ENCODE assay signal across 17 cellular contexts in genomic region chr9:127277099-127277498, GRCh38. TPM values are rescaled to one million over a fixed set of nuclear protein-coding genes. Genes with fewer than 3 reads are reported as not detected.
DNase-seq lines count a peak whose midpoint lies in the region; ATAC-seq and TF ChIP-seq lines count a peak whose summit lies in the region.
"Had no signal": no experiment of that assay in that cellular context is flagged by ENCODE, and none has a peak within 500 bp of the region (broad histone marks: within the 10 kb centered on the region; RNA-seq: fewer than 3 reads in every experiment).

No MANE protein-coding gene starts in this region.

- no peak overlapping the region for H3K56ac ChIP-seq in H9 (ENCODE audit: insufficient read length, low read depth, low read length)

- peak; percentile 47 for ATAC-seq in HG03095 (IDR thresholded peaks at IDR 0.05; ENCODE audit: unreplicated experiment)
- peak; percentile 69 for ATAC-seq in stimulated activated memory B cell treated with anti-CD40 and anti-IgM and Interleukin-4, amounts not matched to agents 10 μg/mL and 1 μg/mL and 100 μg/mL, for 72 hours
- no peak for ATAC-seq in HG03354 (IDR thresholded peaks at IDR 0.05; ENCODE audit: poor library complexity, severe bottlenecking, unreplicated experiment)
- no peak for ATAC-seq in activated naive CD8-positive, alpha-beta T cell treated with anti-CD3 and anti-CD28 coated beads, Interleukin-2, amount 50 U/mL, for 24 hours
- ATAC-seq: WTC11 had no signal

- no peak overlapping the region for H2BK20ac ChIP-seq in H9 (ENCODE audit: low read depth, low read length, poor library complexity, severe bottlenecking)

- H2BK120ac ChIP-seq in H9 (ENCODE audit: low read depth, low read length, poor library complexity, severe bottlenecking), result no peak overlapping the region

- H3K4me1 Mint-ChIP-seq in stimulated activated memory B cell treated with anti-CD40 and anti-IgM and Interleukin-4, amounts not matched to agents 10 μg/mL and 1 μg/mL and 100 μg/mL, for 72 hours, result peaks cover 50% of the 10 kb centered on the region
- H3K4me1 Mint-ChIP-seq in activated naive CD8-positive, alpha-beta T cell treated with anti-CD3 and anti-CD28 coated beads, Interleukin-2, amount 50 U/mL, for 24 hours, result peaks cover 18% of the 10 kb centered on the region
- peaks cover 7 to 11% of the 10 kb centered on the region in 2 experiments; a peak in 3 of 4 replicates for H3K4me1 Mint-ChIP-seq in H9
- H3K4me1 Mint-ChIP-seq: endodermal cell had no signal

- no peak overlapping the region for H2AK5ac ChIP-seq in H9 (ENCODE audit: insufficient read length, low read length)

- H3K23ac ChIP-seq in H9 (ENCODE audit: insufficient read length, low read depth, low read length), result no peak overlapping the region

- H2BK5ac ChIP-seq in H9 (ENCODE audit: insufficient read length, low read length), result no peak overlapping the region

- WGBS in H9 (ENCODE audit: extremely low coverage, insufficient read length, low lambda C conversion rate), result no CpG with 5 or more reads among the region's 2 CpGs

- no peaks in the 10 kb centered on the region for H3K79me2 ChIP-seq in H9 (ENCODE audit: insufficient read depth, low read length)

- H3K9me3 ChIP-seq in H9 (ENCODE audit: control insufficient read depth, low read depth, low read length), result no peaks in the 10 kb centered on the region
- H3K9me3 ChIP-seq: SK-N-SH had no signal

- no peak overlapping the region for H3T11ph ChIP-seq in H9 (ENCODE audit: low read length)

- H3K27me3 ChIP-seq in H9 (ENCODE audit: insufficient read depth, low read length), result no peaks in the 10 kb centered on the region

- no peak overlapping the region for H2AFZ ChIP-seq in H9 (ENCODE audit: low read length)
- H2AFZ ChIP-seq: parathyroid adenoma had no signal

- H4K91ac ChIP-seq in H9 (ENCODE audit: insufficient read length, low read depth, low read length), result no peak overlapping the region

- H3K36me3 Mint-ChIP-seq in stimulated activated memory B cell treated with anti-CD40 and anti-IgM and Interleukin-4, amounts not matched to agents 10 μg/mL and 1 μg/mL and 100 μg/mL, for 72 hours, result peaks cover 27% of the 10 kb centered on the region
- H3K36me3 Mint-ChIP-seq in activated naive CD8-positive, alpha-beta T cell treated with anti-CD3 and anti-CD28 coated beads, Interleukin-2, amount 50 U/mL, for 24 hours (ENCODE audit: low read depth), result peaks cover 2% of the 10 kb centered on the region
- H3K36me3 Mint-ChIP-seq in H9 (ENCODE audit: insufficient read depth in 1 of 3, low read depth in 3 of 3), result peaks cover 0 to 4% (median 4%) of the 10 kb centered on the region in 3 experiments; a peak in 3 of 7 replicates

- H3K27ac ChIP-seq in angular gyrus (ENCODE audit: low read depth, low read length), result peak overlapping the region; percentile 72
- no peak overlapping the region for H3K27ac ChIP-seq in H9 (ENCODE audit: insufficient read length, low read depth, low read length)
- H3K27ac ChIP-seq: KMS-11, parathyroid adenoma had no signal

- H3K27ac Mint-ChIP-seq in stimulated activated memory B cell treated with anti-CD40 and anti-IgM and Interleukin-4, amounts not matched to agents 10 μg/mL and 1 μg/mL and 100 μg/mL, for 72 hours, result peak overlapping the region; percentile 75
- H3K27ac Mint-ChIP-seq in activated naive CD8-positive, alpha-beta T cell treated with anti-CD3 and anti-CD28 coated beads, Interleukin-2, amount 50 U/mL, for 24 hours, result no peak overlapping the region
- H3K27ac Mint-ChIP-seq in H9, result no peak overlapping the region
- H3K27ac Mint-ChIP-seq: activated naive CD4-positive, alpha-beta T cell treated with anti-CD3 and anti-CD28 coated beads, Interleukin-2, amount 50 U/mL, for 24 hours; endodermal cell; type B pancreatic cell; WTC11 had no signal

- H3K4me3 Mint-ChIP-seq in stimulated activated memory B cell treated with anti-CD40 and anti-IgM and Interleukin-4, amounts not matched to agents 10 μg/mL and 1 μg/mL and 100 μg/mL, for 72 hours, result no peak overlapping the region
- no peak overlapping the region for H3K4me3 Mint-ChIP-seq in activated naive CD8-positive, alpha-beta T cell treated with anti-CD3 and anti-CD28 coated beads, Interleukin-2, amount 50 U/mL, for 24 hours
- no peak overlapping the region for H3K4me3 Mint-ChIP-seq in H9
- H3K4me3 Mint-ChIP-seq: activated naive CD4-positive, alpha-beta T cell treated with anti-CD3 and anti-CD28 coated beads, Interleukin-2, amount 50 U/mL, for 24 hours; endodermal cell; type B pancreatic cell; WTC11 had no signal

- no peak overlapping the region for H3K14ac ChIP-seq in H9 (ENCODE audit: insufficient read depth, low read length)

- no peak overlapping the region for H3K9ac ChIP-seq in H9 (ENCODE audit: extremely low read depth, insufficient read length, low read length)
- H3K9ac ChIP-seq: KMS-11, parathyroid adenoma, SK-N-SH had no signal

- H3K4ac ChIP-seq in H9 (ENCODE audit: low read depth, low read length), result no peak overlapping the region

- H4K5ac ChIP-seq in H9 (ENCODE audit: insufficient read length, low read depth, low read length), result no peak overlapping the region

- peak; percentile 29 for DNase-seq in GM10266 (ENCODE audit: extremely low spot score)
- no peak for DNase-seq in DMS79 (lab: John Stamatoyannopoulos, UW)
- DNase-seq in activated naive CD8-positive, alpha-beta T cell treated with anti-CD3 and anti-CD28 coated beads, Interleukin-2, amount 50 U/mL, for 24 hours, result no peak
- no peak for DNase-seq in H9
- DNase-seq: DND-41, endodermal cell, NCI-H526 treated with DMSO at 0.1 percent for 48 hours, SK-N-SH had no signal

- no peak overlapping the region for H2BK12ac ChIP-seq in H9 (ENCODE audit: insufficient read length, low read depth, low read length)

- TF ChIP-seq CTCF in GM10266 (IDR thresholded peaks at IDR 0.05; ENCODE audit: control insufficient read depth, insufficient read depth, low read depth, missing control alignments) (no peak), H9 (conservative IDR thresholded peaks at IDR 0.05) (no peak)

- H3K79me1 ChIP-seq in H9 (ENCODE audit: insufficient read depth, low read depth, low read length, poor library complexity, severe bottlenecking), result no peaks in the 10 kb centered on the region

- peaks cover 4% of the 10 kb centered on the region for H3K9me3 Mint-ChIP-seq in stimulated activated memory B cell treated with anti-CD40 and anti-IgM and Interleukin-4, amounts not matched to agents 10 μg/mL and 1 μg/mL and 100 μg/mL, for 72 hours
- no peaks in the 10 kb centered on the region for H3K9me3 Mint-ChIP-seq in activated naive CD8-positive, alpha-beta T cell treated with anti-CD3 and anti-CD28 coated beads, Interleukin-2, amount 50 U/mL, for 24 hours
- H3K9me3 Mint-ChIP-seq in H9, result peaks cover 2% of the 10 kb centered on the region in 2 experiments; a peak in 2 of 5 replicates
- H3K9me3 Mint-ChIP-seq: activated naive CD4-positive, alpha-beta T cell treated with anti-CD3 and anti-CD28 coated beads, Interleukin-2, amount 50 U/mL, for 24 hours; endodermal cell had no signal

- H4K8ac ChIP-seq in H9 (replicated peaks; ENCODE audit: insufficient read length, low read depth, low read length), result no peak overlapping the region

- H3K4me2 ChIP-seq in H9 (ENCODE audit: insufficient read depth, insufficient read length, low read length), result no peak overlapping the region
- H3K4me2 ChIP-seq: KMS-11, SK-N-SH had no signal

- H4K20me1 ChIP-seq in H9 (ENCODE audit: control insufficient read depth, insufficient read depth, insufficient read length), result no peaks in the 10 kb centered on the region

- H3K18ac ChIP-seq in H9 (ENCODE audit: insufficient read length, low read depth, low read length), result no peak overlapping the region

- H3K27me3 Mint-ChIP-seq in stimulated activated memory B cell treated with anti-CD40 and anti-IgM and Interleukin-4, amounts not matched to agents 10 μg/mL and 1 μg/mL and 100 μg/mL, for 72 hours, result no peaks in the 10 kb centered on the region
- peaks cover 25% of the 10 kb centered on the region for H3K27me3 Mint-ChIP-seq in activated naive CD8-positive, alpha-beta T cell treated with anti-CD3 and anti-CD28 coated beads, Interleukin-2, amount 50 U/mL, for 24 hours
- no peaks in the 10 kb centered on the region for H3K27me3 Mint-ChIP-seq in H9 (ENCODE audit: low read depth)
- H3K27me3 Mint-ChIP-seq: type B pancreatic cell had no signal

- H3K4me1 ChIP-seq in H9 (ENCODE audit: insufficient read depth, low read length), result no peaks in the 10 kb centered on the region

- H3K23me2 ChIP-seq in H9 (ENCODE audit: insufficient read length, low read depth, low read length, poor library complexity, severe bottlenecking), result no peaks in the 10 kb centered on the region

- no peak overlapping the region for H2BK15ac ChIP-seq in H9 (ENCODE audit: low read depth, low read length)

RNA-seq across cellular contexts. Expression of gene GARNL3, which starts 12.5 kb away (rescaled TPM):
- 8.7 and 8.8 TPM in 2 replicates for total RNA-seq in H9 (2021)

Comparison
In these comparisons a context has a peak if more than half of its experiments do, and no peak if none do; other contexts are left out.
1. ATAC-seq: peak in HG03095 (single experiment) and stimulated activated memory B cell treated with anti-CD40 and anti-IgM and Interleukin-4, amounts not matched to agents 10 μg/mL and 1 μg/mL and 100 μg/mL, for 72 hours (single experiment); none in HG03354 (single experiment) and activated naive CD8-positive, alpha-beta T cell treated with anti-CD3 and anti-CD28 coated beads, Interleukin-2, amount 50 U/mL, for 24 hours (single experiment).